ENCODE assay signal across 12 cellular contexts in genomic region chr9:36603006-36603405, GRCh38. TPM values are rescaled to one million over a fixed set of nuclear protein-coding genes. Genes with fewer than 3 reads are reported as not detected.
A peak's percentile ranks its signal among the peaks of the same experiment; 100 is the strongest.
DNase-seq lines count a peak whose midpoint lies in the region; ATAC-seq and TF ChIP-seq lines count a peak whose summit lies in the region.
"Had no signal": no experiment of that assay in that cellular context is flagged by ENCODE, and none has a peak within 500 bp of the region (broad histone marks: within the 10 kb centered on the region; RNA-seq: fewer than 3 reads in every experiment).

No MANE protein-coding gene starts in this region.

- no peak for DNase-seq in activated CD8-positive, alpha-beta T cell treated with anti-CD3 and anti-CD28 coated beads, Interleukin-2, amount 10 ng/mL, durations not matched to agents 7 days and 5 days
- DNase-seq in activated CD8-positive, alpha-beta T cell treated with anti-CD3 and anti-CD28 coated beads for 36 hours, result no peak
- no peak for DNase-seq in activated naive CD8-positive, alpha-beta T cell treated with anti-CD3 and anti-CD28 coated beads, Interleukin-2, amount 50 U/mL, for 24 hours
- DNase-seq in skeletal muscle cell (ENCODE audit: low read depth), result peak; percentile 9
- no peak for DNase-seq in NK-92 (lab: John Stamatoyannopoulos, UW; ENCODE audit: unreplicated experiment)
- no peak for DNase-seq in smooth muscle cell (lab: John Stamatoyannopoulos, UW; ENCODE audit: unreplicated experiment)
- DNase-seq in superior temporal gyrus (ENCODE audit: extremely low spot score), result no peak
- DNase-seq: activated gamma-delta T cell, left ventricle myocardium inferior, NCI-H774, retina had no signal

- H3K27ac Mint-ChIP-seq in activated CD8-positive, alpha-beta T cell treated with anti-CD3 and anti-CD28 coated beads, Interleukin-2, amount 10 ng/mL, durations not matched to agents 7 days and 5 days, result peak overlapping the region; percentile 10
- no peak overlapping the region for H3K27ac Mint-ChIP-seq in activated CD8-positive, alpha-beta T cell treated with anti-CD3 and anti-CD28 coated beads for 36 hours
- peak overlapping the region; percentile 50 for H3K27ac Mint-ChIP-seq in activated naive CD8-positive, alpha-beta T cell treated with anti-CD3 and anti-CD28 coated beads, Interleukin-2, amount 50 U/mL, for 24 hours

- peaks cover 7% of the 10 kb centered on the region for H3K4me1 Mint-ChIP-seq in activated CD8-positive, alpha-beta T cell treated with anti-CD3 and anti-CD28 coated beads, Interleukin-2, amount 10 ng/mL, durations not matched to agents 7 days and 5 days (ENCODE audit: low read depth)
- peaks cover 3% of the 10 kb centered on the region for H3K4me1 Mint-ChIP-seq in activated CD8-positive, alpha-beta T cell treated with anti-CD3 and anti-CD28 coated beads for 36 hours (ENCODE audit: low read depth)
- peaks cover 5% of the 10 kb centered on the region for H3K4me1 Mint-ChIP-seq in activated naive CD8-positive, alpha-beta T cell treated with anti-CD3 and anti-CD28 coated beads, Interleukin-2, amount 50 U/mL, for 24 hours

- 92% methylated on average over 3 of the region's 3 CpGs for WGBS in smooth muscle cell (ENCODE audit: low lambda C conversion rate)

- no peak overlapping the region for H3K27ac ChIP-seq in smooth muscle cell (ENCODE audit: low read depth)
- H3K27ac ChIP-seq: left ventricle myocardium inferior had no signal

- intact Hi-C loops in activated CD8-positive, alpha-beta T cell treated with anti-CD3 and anti-CD28 coated beads for 36 hours (cut with micrococcal nuclease), result no loop called here

- H3K79me2 ChIP-seq in smooth muscle cell (ENCODE audit: low read depth), result no peaks in the 10 kb centered on the region

- H3K27me3 ChIP-seq in smooth muscle cell (ENCODE audit: low read depth), result no peaks in the 10 kb centered on the region

- no peaks in the 10 kb centered on the region for H3K9me3 ChIP-seq in smooth muscle cell (replicated peaks; ENCODE audit: low read depth)
- H3K9me3 ChIP-seq: left ventricle myocardium inferior had no signal

- H3K4me3 ChIP-seq in skeletal muscle cell (ENCODE audit: low read depth, low read length), result no peak overlapping the region
- H3K4me3 ChIP-seq in smooth muscle cell, result no peak overlapping the region
- H3K4me3 ChIP-seq: left ventricle myocardium inferior had no signal

- H3K9me3 Mint-ChIP-seq in activated CD8-positive, alpha-beta T cell treated with anti-CD3 and anti-CD28 coated beads, Interleukin-2, amount 10 ng/mL, durations not matched to agents 7 days and 5 days (ENCODE audit: insufficient read depth), result no peaks in the 10 kb centered on the region
- H3K9me3 Mint-ChIP-seq in activated CD8-positive, alpha-beta T cell treated with anti-CD3 and anti-CD28 coated beads for 36 hours, result no peaks in the 10 kb centered on the region
- H3K9me3 Mint-ChIP-seq in activated naive CD8-positive, alpha-beta T cell treated with anti-CD3 and anti-CD28 coated beads, Interleukin-2, amount 50 U/mL, for 24 hours, result no peaks in the 10 kb centered on the region

- TF ChIP-seq CTCF in activated CD8-positive, alpha-beta T cell treated with anti-CD3 and anti-CD28 coated beads for 36 hours (IDR thresholded peaks at IDR 0.05), result no peak
- no peak for TF ChIP-seq CTCF in smooth muscle cell (IDR thresholded peaks at IDR 0.05; ENCODE audit: borderline replicate concordance, insufficient read depth, poor library complexity, severe bottlenecking)

- H2AFZ ChIP-seq in smooth muscle cell (ENCODE audit: low read depth), result no peak overlapping the region

- H3K36me3 ChIP-seq in smooth muscle cell (ENCODE audit: low read depth), result no peaks in the 10 kb centered on the region
- H3K36me3 ChIP-seq: left ventricle myocardium inferior had no signal

- CTCF ChIA-PET in activated CD8-positive, alpha-beta T cell treated with anti-CD3 and anti-CD28 coated beads, Interleukin-2, amount 10 ng/mL, durations not matched to agents 7 days and 5 days (lab: Charles Lee), result no interaction called here
- CTCF ChIA-PET in activated CD8-positive, alpha-beta T cell treated with anti-CD3 and anti-CD28 coated beads for 36 hours (lab: Charles Lee), result no interaction called here

- H3K9ac ChIP-seq in smooth muscle cell (ENCODE audit: low read depth), result no peak overlapping the region

- no peaks in the 10 kb centered on the region for H3K27me3 Mint-ChIP-seq in activated CD8-positive, alpha-beta T cell treated with anti-CD3 and anti-CD28 coated beads, Interleukin-2, amount 10 ng/mL, durations not matched to agents 7 days and 5 days (ENCODE audit: low read depth)
- no peaks in the 10 kb centered on the region for H3K27me3 Mint-ChIP-seq in activated CD8-positive, alpha-beta T cell treated with anti-CD3 and anti-CD28 coated beads for 36 hours
- no peaks in the 10 kb centered on the region for H3K27me3 Mint-ChIP-seq in activated naive CD8-positive, alpha-beta T cell treated with anti-CD3 and anti-CD28 coated beads, Interleukin-2, amount 50 U/mL, for 24 hours

- no peaks in the 10 kb centered on the region for H4K20me1 ChIP-seq in smooth muscle cell (ENCODE audit: low read depth)

- H3K4me1 ChIP-seq in smooth muscle cell (ENCODE audit: low read depth), result no peaks in the 10 kb centered on the region
- H3K4me1 ChIP-seq: left ventricle myocardium inferior had no signal

- POLR2A ChIA-PET in activated CD8-positive, alpha-beta T cell treated with anti-CD3 and anti-CD28 coated beads, Interleukin-2, amount 10 ng/mL, durations not matched to agents 7 days and 5 days (lab: Charles Lee), result no interaction called here
- POLR2A ChIA-PET in activated CD8-positive, alpha-beta T cell treated with anti-CD3 and anti-CD28 coated beads for 36 hours (lab: Charles Lee), result no interaction called here

- ATAC-seq in activated CD8-positive, alpha-beta T cell treated with anti-CD3 and anti-CD28 coated beads, Interleukin-2, amount 10 ng/mL, durations not matched to agents 7 days and 5 days, result no peak
- ATAC-seq in activated CD8-positive, alpha-beta T cell treated with anti-CD3 and anti-CD28 coated beads for 36 hours, result no peak
- ATAC-seq in HG02798 (IDR thresholded peaks at IDR 0.05; ENCODE audit: poor library complexity, unreplicated experiment), result peak; percentile 66
- ATAC-seq in activated naive CD8-positive, alpha-beta T cell treated with anti-CD3 and anti-CD28 coated beads, Interleukin-2, amount 50 U/mL, for 24 hours, result no peak

- no peaks in the 10 kb centered on the region for H3F3A ChIP-seq in smooth muscle cell (ENCODE audit: low read depth)

- H3K36me3 Mint-ChIP-seq in activated CD8-positive, alpha-beta T cell treated with anti-CD3 and anti-CD28 coated beads, Interleukin-2, amount 10 ng/mL, durations not matched to agents 7 days and 5 days (ENCODE audit: low read depth), result peaks cover 64% of the 10 kb centered on the region
- peaks cover 51% of the 10 kb centered on the region for H3K36me3 Mint-ChIP-seq in activated CD8-positive, alpha-beta T cell treated with anti-CD3 and anti-CD28 coated beads for 36 hours (ENCODE audit: low read depth)
- H3K36me3 Mint-ChIP-seq in activated naive CD8-positive, alpha-beta T cell treated with anti-CD3 and anti-CD28 coated beads, Interleukin-2, amount 50 U/mL, for 24 hours (ENCODE audit: low read depth), result peaks cover 68% of the 10 kb centered on the region

- H3K4me2 ChIP-seq in smooth muscle cell, result no peak overlapping the region

- no peak overlapping the region for H3K4me3 Mint-ChIP-seq in activated CD8-positive, alpha-beta T cell treated with anti-CD3 and anti-CD28 coated beads, Interleukin-2, amount 10 ng/mL, durations not matched to agents 7 days and 5 days
- H3K4me3 Mint-ChIP-seq in activated CD8-positive, alpha-beta T cell treated with anti-CD3 and anti-CD28 coated beads for 36 hours, result no peak overlapping the region
- no peak overlapping the region for H3K4me3 Mint-ChIP-seq in activated naive CD8-positive, alpha-beta T cell treated with anti-CD3 and anti-CD28 coated beads, Interleukin-2, amount 50 U/mL, for 24 hours

RNA-seq across cellular contexts. Expression of gene MELK, which starts 30.3 kb away (rescaled TPM):
- 10 to 100 TPM; 73.4 to 74.9 TPM for total RNA-seq in activated CD8-positive, alpha-beta T cell treated with anti-CD3 and anti-CD28 coated beads, Interleukin-2, amount 10 ng/mL, durations not matched to agents 7 days and 5 days
- total RNA-seq in activated CD8-positive, alpha-beta T cell treated with anti-CD3 and anti-CD28 coated beads for 36 hours, result 10 to 100 TPM; 44.3 to 49.5 TPM
- 19.5 and 25.3 TPM in 2 replicates for total RNA-seq in smooth muscle cell
- polyA plus RNA-seq in smooth muscle cell, result 15.3 and 20.1 TPM in 2 replicates
